ENCODE assay signal across 1 cellular context in genomic region chr4:89860971-89861370, GRCh38.
TF ChIP-seq lines count a peak whose summit lies in the region.

No MANE protein-coding gene starts in this region.

TF ChIP-seq in H1, 55 proteins besides CTCF, POLR2A, EP300 and RAD21:
- TF ChIP-seq HDAC6 (IDR thresholded peaks at IDR 0.05; ENCODE audit: low read depth, low read length), result no peak
- TF ChIP-seq RBBP5 (IDR thresholded peaks at IDR 0.05; ENCODE audit: borderline replicate concordance, low read depth, low read length), result no peak
- TF ChIP-seq SIX5 (IDR thresholded peaks at IDR 0.05; ENCODE audit: low read depth, low read length), result no peak
- no peak for TF ChIP-seq CEBPB (IDR thresholded peaks at IDR 0.05; ENCODE audit: low read depth, low read length)
- no peak for TF ChIP-seq SP2 (IDR thresholded peaks at IDR 0.05; ENCODE audit: low read length)
- TF ChIP-seq FOSL1 (IDR thresholded peaks at IDR 0.05; ENCODE audit: insufficient read depth, low read depth, low read length), result no peak
- TF ChIP-seq TBP (IDR thresholded peaks at IDR 0.05; ENCODE audit: low read depth, low read length), result no peak
- TF ChIP-seq TEAD4 (IDR thresholded peaks at IDR 0.05; ENCODE audit: low read depth, low read length), result no peak
- no peak for TF ChIP-seq TCF12 (IDR thresholded peaks at IDR 0.05; ENCODE audit: low read depth, low read length)
- no peak for TF ChIP-seq KDM4A (IDR thresholded peaks at IDR 0.05; ENCODE audit: low read depth, low read length, severe bottlenecking)
- no peak for TF ChIP-seq SIRT6 (IDR thresholded peaks at IDR 0.05; ENCODE audit: low read length)
- TF ChIP-seq KDM5A (IDR thresholded peaks at IDR 0.05; ENCODE audit: low read length), result no peak
- no peak for TF ChIP-seq YY1 (IDR thresholded peaks at IDR 0.05; ENCODE audit: low read depth, low read length)
- TF ChIP-seq USF2 (IDR thresholded peaks at IDR 0.05; ENCODE audit: low read length), result no peak
- TF ChIP-seq MAFK (IDR thresholded peaks at IDR 0.05; ENCODE audit: low read depth, low read length), result no peak
- no peak for TF ChIP-seq GABPA (IDR thresholded peaks at IDR 0.05; ENCODE audit: borderline replicate concordance, insufficient read depth, low read length)
- TF ChIP-seq CREB1 (IDR thresholded peaks at IDR 0.05), result no peak
- no peak for TF ChIP-seq BRCA1 (IDR thresholded peaks at IDR 0.05; ENCODE audit: low read depth, low read length)
- TF ChIP-seq BACH1 (IDR thresholded peaks at IDR 0.05; ENCODE audit: low read length), result no peak
